In the genomic region with DNA sequence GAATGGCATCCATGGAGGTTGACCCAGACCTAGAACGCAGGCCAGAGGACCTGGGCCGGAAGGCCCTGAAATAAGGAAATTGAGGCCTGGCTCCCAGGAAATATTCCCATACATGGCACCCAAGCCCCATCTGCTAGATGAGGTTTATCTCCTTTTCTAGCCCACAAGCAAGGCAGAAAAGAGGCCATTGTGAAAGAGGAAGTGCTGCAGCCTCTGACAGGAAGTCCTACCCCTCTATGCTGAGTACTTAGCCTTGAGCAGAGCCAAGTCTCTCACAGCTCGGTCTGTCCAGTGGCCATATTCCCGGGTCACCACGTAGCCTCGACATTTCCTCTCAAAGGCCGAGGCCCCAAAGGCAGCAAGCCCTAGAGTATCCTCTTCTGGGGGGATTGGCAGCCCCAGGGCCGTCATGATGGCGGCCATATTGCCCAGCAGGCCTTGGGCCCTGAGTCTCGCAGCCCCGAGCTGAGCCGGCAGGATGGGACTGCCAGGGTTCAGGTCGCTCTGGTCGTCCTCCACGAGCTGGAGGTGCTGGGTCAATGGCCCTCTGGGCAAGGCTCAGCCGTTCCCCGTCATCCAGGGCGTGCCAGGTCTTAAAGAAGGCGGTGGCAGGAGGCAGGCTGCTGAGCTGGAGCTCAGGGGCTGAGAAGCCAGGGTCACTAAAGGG, we compare ENCODE assay signal across 1 cellular context.
TF ChIP-seq lines count a peak whose summit lies in the region.

No MANE protein-coding gene starts in this region.

TF ChIP-seq in GM12878, 131 proteins besides CTCF, POLR2A, EP300 and RAD21:
- no peak for TF ChIP-seq IRF4 (IDR thresholded peaks at IDR 0.05; ENCODE audit: low read depth, low read length)
- no peak for TF ChIP-seq ETV6 (conservative IDR thresholded peaks at IDR 0.05 in 1 of 2, IDR thresholded peaks at IDR 0.05 in 1 of 2; ENCODE audit: borderline replicate concordance in 1 of 2, low read depth in 1 of 2)
- TF ChIP-seq USF1 (IDR thresholded peaks at IDR 0.05; ENCODE audit: borderline replicate concordance, extremely low read length, insufficient read depth, low read depth, low read length) = no peak
- peak; percentile 91 for TF ChIP-seq SPI1 (IDR thresholded peaks at IDR 0.05; ENCODE audit: borderline replicate concordance, insufficient read depth, low read depth, low read length)
- peak; percentile 60; the same call in 1 of the 2 replicates for TF ChIP-seq GABPA (IDR thresholded peaks at IDR 0.05; ENCODE audit: low read depth)
- TF ChIP-seq YY1 (IDR thresholded peaks at IDR 0.05; ENCODE audit: low read depth, low read length) = peak; percentile 70; the same call in 1 of the 2 replicates
- TF ChIP-seq SUZ12 (IDR thresholded peaks at IDR 0.05; ENCODE audit: unreplicated experiment) = no peak
- no peak for TF ChIP-seq LARP7 (IDR thresholded peaks at IDR 0.05)
TF ChIP-seq in GM12878: peak in this region for 3.
